In the genomic region with DNA sequence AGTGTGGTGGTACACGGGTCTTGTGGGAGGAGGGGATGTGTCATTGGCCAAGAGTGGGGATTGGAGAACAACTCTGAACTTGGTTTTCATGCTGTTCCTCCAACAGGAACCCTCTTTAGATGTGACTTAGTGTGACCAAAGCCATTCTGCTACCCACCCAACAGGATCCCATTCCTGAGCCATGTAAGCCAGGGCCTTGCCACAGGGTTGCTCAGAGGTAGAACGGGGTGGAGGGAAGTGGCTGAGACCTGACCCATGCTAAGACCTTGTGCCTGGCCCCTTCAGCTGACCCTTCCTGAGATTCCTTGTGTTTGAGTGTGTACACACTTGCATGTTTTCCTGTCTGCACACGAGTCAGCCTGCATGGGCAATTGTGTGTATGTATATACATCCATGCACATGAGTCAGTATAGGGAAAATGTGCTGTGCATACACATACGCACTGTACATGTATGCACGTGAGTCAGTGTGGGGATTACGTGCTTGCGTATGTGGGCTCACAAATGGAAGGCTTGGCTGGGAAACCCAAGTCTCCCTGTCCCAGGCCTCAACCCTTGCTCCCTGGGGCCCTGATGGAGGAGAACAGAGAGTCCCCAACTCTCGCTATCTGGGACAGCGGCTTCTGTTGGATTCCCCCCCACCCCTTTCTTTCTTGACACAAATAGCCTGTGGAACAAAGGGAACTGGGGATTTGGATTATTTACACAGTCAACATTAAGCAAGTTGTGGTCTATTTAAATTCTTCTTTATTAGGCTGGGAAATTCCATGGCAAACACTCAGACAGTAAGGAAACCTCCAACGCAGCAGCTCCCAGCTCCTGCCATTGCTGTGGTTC, we compare ENCODE assay signal across 17 cellular contexts.
DNase-seq lines count a peak whose midpoint lies in the region; FAIRE-seq and TF ChIP-seq lines count a peak whose summit lies in the region.
"Had no signal": no experiment of that assay in that cellular context is flagged by ENCODE, and none has a peak within 500 bp of the region (broad histone marks: within the 10 kb centered on the region; RNA-seq: fewer than 3 reads in every experiment).

No MANE protein-coding gene starts in this region.

- H3K9me2 ChIP-seq in OCI-LY7 (ENCODE audit: insufficient read depth, low read length) = no peaks in the 10 kb centered on the region

- H3K9me3 ChIP-seq in OCI-LY7 (ENCODE audit: low read length) = no peaks in the 10 kb centered on the region
- H3K9me3 ChIP-seq: SJCRH30 had no signal

- no peak for TF ChIP-seq CTCF in bronchial epithelial cell (IDR thresholded peaks at IDR 0.05; ENCODE audit: insufficient read depth, low read length, severe bottlenecking)
- TF ChIP-seq CTCF in OCI-LY7 (conservative IDR thresholded peaks at IDR 0.05; ENCODE audit: low read length) = no peak

- no peaks in the 10 kb centered on the region for H3K27me3 ChIP-seq in bronchial epithelial cell (ENCODE audit: control insufficient read depth, insufficient read depth, low read length)
- H3K27me3 ChIP-seq: SJCRH30 had no signal

- H3K4me2 ChIP-seq in OCI-LY7 (ENCODE audit: low read length) = no peak overlapping the region

- DNase-seq in A172 (ENCODE audit: low spot score) = peak; percentile 63
- DNase-seq in HTR-8/SVneo (ENCODE audit: insufficient read length, low spot score) = no peak
- DNase-seq in bronchial epithelial cell (ENCODE audit: low read depth) = peak; percentile 81
- DNase-seq in mesenteric fat pad (ENCODE audit: low spot score) = peak; percentile 35
- no peak for DNase-seq in OCI-LY7 (ENCODE audit: low spot score)
- DNase-seq in DMS114 treated with DMSO at 0.1 percent for 48 hours (lab: John Stamatoyannopoulos, UW; ENCODE audit: unreplicated experiment) = no peak
- no peak for DNase-seq in occipital lobe (lab: John Stamatoyannopoulos, UW)
- no peak for DNase-seq in HCEC 1CT
- DNase-seq: activated CD4-positive, alpha-beta T cell treated with anti-CD3 and anti-CD28 coated beads for 4 hours; cerebellar nuclear complex; GDM1; NCI-H1092; nucleus accumbens; small intestine had no signal

- no peaks in the 10 kb centered on the region for H3K4me1 ChIP-seq in OCI-LY7 (ENCODE audit: insufficient read depth, low read length, poor library complexity, severe bottlenecking)

- POLR2A ChIA-PET in OCI-LY7 (lab: Charles Lee) = no interaction called here

- no peaks in the 10 kb centered on the region for H4K20me1 ChIP-seq in OCI-LY7 (ENCODE audit: insufficient read depth, low read length)

- H3K36me3 ChIP-seq in bronchial epithelial cell (ENCODE audit: control insufficient read depth, insufficient read depth, low read length) (no peaks in the 10 kb centered on the region), OCI-LY7 (ENCODE audit: insufficient read depth, low read length) (no peaks in the 10 kb centered on the region)
- H3K36me3 ChIP-seq: SJCRH30 had no signal

- FAIRE-seq in HTR-8/SVneo (lab: Jason Lieb, UNC) (peak; percentile 38), bronchial epithelial cell (lab: Jason Lieb, UNC) (peak; percentile 18)
- FAIRE-seq: endometrium, keratinocyte, small intestine had no signal

- H3K4me3 ChIP-seq in bronchial epithelial cell (ENCODE audit: low read depth, low read length) (no peak overlapping the region), OCI-LY7 (ENCODE audit: low read depth, low read length, poor library complexity, severe bottlenecking) (no peak overlapping the region)
- H3K4me3 ChIP-seq: SJCRH30 had no signal

- CTCF ChIA-PET in OCI-LY7 (lab: Charles Lee; ENCODE audit: unreplicated experiment) = no interaction called here

- no peaks in the 10 kb centered on the region for H3K79me2 ChIP-seq in OCI-LY7 (ENCODE audit: insufficient read depth, low read depth, low read length)

- no TSS peak for BruUV-seq in OCI-LY7 (replicated peaks; lab: Mats Ljungman, UMichigan)

- H2AFZ ChIP-seq in OCI-LY7 (ENCODE audit: low read length) = no peak overlapping the region

- intact Hi-C loops in OCI-LY7 (cut with micrococcal nuclease; ENCODE audit: unreplicated experiment) = no loop called here

- H3K27ac ChIP-seq in OCI-LY7 (ENCODE audit: low read depth, low read length, poor library complexity, severe bottlenecking) = no peak overlapping the region
- H3K27ac ChIP-seq: SJCRH30 had no signal

Comparison
In these comparisons a context has a peak if more than half of its experiments do, and no peak if none do; other contexts are left out.
1. DNase-seq: peak in A172 (single experiment), bronchial epithelial cell (single experiment) and mesenteric fat pad (single experiment); none in HTR-8/SVneo (single experiment), OCI-LY7 (single experiment), DMS114 treated with DMSO at 0.1 percent for 48 hours (single experiment), occipital lobe (single experiment) and HCEC 1CT (single experiment).